In genomic region chr6:35071347-35071994, GRCh38 we compare ENCODE assay signal across 1 cellular context.
A peak's percentile ranks its signal among the peaks of the same experiment; 100 is the strongest.
TF ChIP-seq lines count a peak whose summit lies in the region.

No MANE protein-coding gene starts in this region.

TF ChIP-seq in HEK293, 187 proteins besides CTCF, POLR2A, EP300 and RAD21 (continued from another document):
- peak; percentile 39; the same call in 1 of the 2 replicates for TF ChIP-seq PRDM10 (tag by site-specific recombination; IDR thresholded peaks at IDR 0.05)
